ENCODE assay signal across 17 cellular contexts in genomic region chr15:78284758-78285157, GRCh38. TPM values are rescaled to one million over a fixed set of nuclear protein-coding genes. Genes with fewer than 3 reads are reported as not detected.
DNase-seq lines count a peak whose midpoint lies in the region; ATAC-seq and TF ChIP-seq lines count a peak whose summit lies in the region.
"Had no signal": no experiment of that assay in that cellular context is flagged by ENCODE, and none has a peak within 500 bp of the region (broad histone marks: within the 10 kb centered on the region; RNA-seq: fewer than 3 reads in every experiment).

No MANE protein-coding gene starts in this region.

- peak; percentile 8 for DNase-seq in NCI-H2227 (lab: John Stamatoyannopoulos, UW; ENCODE audit: unreplicated experiment)
- no peak for DNase-seq in NCI-H2227 treated with DMSO at 0.1 percent for 48 hours (lab: John Stamatoyannopoulos, UW)
- peak; percentile 23 for DNase-seq in HEK293T (ENCODE audit: extremely low spot score)
- DNase-seq in central memory CD8-positive, alpha-beta T cell (ENCODE audit: low spot score in 2 of 2) = no peak
- no peak for DNase-seq in progenitor cell of endocrine pancreas (ENCODE audit: low spot score, unreplicated experiment)
- DNase-seq in KG1 (lab: John Stamatoyannopoulos, UW) = no peak
- DNase-seq in T-helper 9 cell = no peak
- DNase-seq: Caco-2, dermis blood vessel endothelial cell, GF-D8, left ventricle myocardium superior, NCI-H1694 treated with DMSO at 0.1 percent for 48 hours, NCI-H524 treated with DMSO at 0.1 percent for 48 hours, tibial artery had no signal

- H3K4me1 Mint-ChIP-seq in central memory CD8-positive, alpha-beta T cell = peaks cover 8% of the 10 kb centered on the region
- no peaks in the 10 kb centered on the region for H3K4me1 Mint-ChIP-seq in progenitor cell of endocrine pancreas (ENCODE audit: low read depth)
- H3K4me1 Mint-ChIP-seq: stimulated activated memory B cell treated with anti-CD40 and anti-IgM and Interleukin-4, amounts not matched to agents 10 μg/mL and 1 μg/mL and 100 μg/mL, for 72 hours had no signal

- POLR2A ChIA-PET in HEK293T (lab: Yijun Ruan, JAX) = interaction anchor here (0.6 to 5.8 kb wide), 2 partner anchors 11 to 14 kb away, joined by 3 to 36 read pairs; partner anchors contain the start of gene SKIC8

- ATAC-seq in central memory CD8-positive, alpha-beta T cell (replicated peaks; ENCODE audit: extremely low read depth, poor library complexity, severe bottlenecking) = no peak
- ATAC-seq in GM21825 (IDR thresholded peaks at IDR 0.05; ENCODE audit: unreplicated experiment) = no peak
- ATAC-seq: A549; left ventricle myocardium superior; stimulated activated memory B cell treated with anti-CD40 and anti-IgM and Interleukin-4, amounts not matched to agents 10 μg/mL and 1 μg/mL and 100 μg/mL, for 72 hours had no signal

- H3K36me3 Mint-ChIP-seq in central memory CD8-positive, alpha-beta T cell (ENCODE audit: insufficient read depth) = peaks cover 40% of the 10 kb centered on the region
- peaks cover 7% of the 10 kb centered on the region for H3K36me3 Mint-ChIP-seq in progenitor cell of endocrine pancreas (ENCODE audit: insufficient read depth)

- no peak overlapping the region for H3K4me3 Mint-ChIP-seq in central memory CD8-positive, alpha-beta T cell
- H3K4me3 Mint-ChIP-seq in progenitor cell of endocrine pancreas (ENCODE audit: low read depth) = no peak overlapping the region
- H3K4me3 Mint-ChIP-seq: stimulated activated memory B cell treated with anti-CD40 and anti-IgM and Interleukin-4, amounts not matched to agents 10 μg/mL and 1 μg/mL and 100 μg/mL, for 72 hours had no signal

- H3K9me3 Mint-ChIP-seq in central memory CD8-positive, alpha-beta T cell = no peaks in the 10 kb centered on the region
- H3K9me3 Mint-ChIP-seq in progenitor cell of endocrine pancreas (ENCODE audit: low read depth) = no peaks in the 10 kb centered on the region
- H3K9me3 Mint-ChIP-seq: stimulated activated memory B cell treated with anti-CD40 and anti-IgM and Interleukin-4, amounts not matched to agents 10 μg/mL and 1 μg/mL and 100 μg/mL, for 72 hours had no signal

- peak; percentile 28 for TF ChIP-seq CTCF in progenitor cell of endocrine pancreas (IDR thresholded peaks at IDR 0.05; ENCODE audit: unreplicated experiment)

- H3K27me3 Mint-ChIP-seq in central memory CD8-positive, alpha-beta T cell = no peaks in the 10 kb centered on the region
- H3K27me3 Mint-ChIP-seq in progenitor cell of endocrine pancreas = no peaks in the 10 kb centered on the region
- H3K27me3 Mint-ChIP-seq: stimulated activated memory B cell treated with anti-CD40 and anti-IgM and Interleukin-4, amounts not matched to agents 10 μg/mL and 1 μg/mL and 100 μg/mL, for 72 hours had no signal

- CTCF ChIA-PET in HEK293T (lab: Yijun Ruan, JAX) = no interaction called here

- H3K27ac Mint-ChIP-seq in central memory CD8-positive, alpha-beta T cell (ENCODE audit: low read depth) = peak overlapping the region; percentile 16
- H3K27ac Mint-ChIP-seq in progenitor cell of endocrine pancreas = no peak overlapping the region
- H3K27ac Mint-ChIP-seq: stimulated activated memory B cell treated with anti-CD40 and anti-IgM and Interleukin-4, amounts not matched to agents 10 μg/mL and 1 μg/mL and 100 μg/mL, for 72 hours had no signal

TF ChIP-seq in HEK293T, 16 proteins besides CTCF, POLR2A, EP300 and RAD21:
- no peak for TF ChIP-seq ELF4 (IDR thresholded peaks at IDR 0.05)
- TF ChIP-seq HDGF (IDR thresholded peaks at IDR 0.05; ENCODE audit: borderline replicate concordance) = no peak
- TF ChIP-seq ARNT (IDR thresholded peaks at IDR 0.05) = no peak
- TF ChIP-seq SUZ12 (IDR thresholded peaks at IDR 0.05) = no peak
- TF ChIP-seq PKNOX1 (IDR thresholded peaks at IDR 0.05) = no peak
- TF ChIP-seq LEF1 (IDR thresholded peaks at IDR 0.05; ENCODE audit: borderline replicate concordance) = no peak
- TF ChIP-seq FOXK2 (IDR thresholded peaks at IDR 0.05) = no peak
- no peak for TF ChIP-seq BHLHE40 (IDR thresholded peaks at IDR 0.05; ENCODE audit: borderline replicate concordance)
- TF ChIP-seq FOXA1 (IDR thresholded peaks at IDR 0.05) = no peak
- TF ChIP-seq NFRKB (IDR thresholded peaks at IDR 0.05) = no peak
TF ChIP-seq in HEK293T: peak in this region for 0.

RNA-seq across cellular contexts. Expression of gene SKIC8, which starts 14.7 kb away (rescaled TPM):
- total RNA-seq in progenitor cell of endocrine pancreas = 46.1 and 51.4 TPM in 2 replicates

RNA-seq across cellular contexts. Expression of gene DNAJA4, which starts 20.4 kb away (rescaled TPM):
- 4.6 and 4.8 TPM in 2 replicates for total RNA-seq in progenitor cell of endocrine pancreas

RNA-seq across cellular contexts. Expression of gene ACSBG1, which starts 50.4 kb away (rescaled TPM):
- 0.18 TPM in 1 of 2 replicates, not detected in the other for total RNA-seq in progenitor cell of endocrine pancreas
- total RNA-seq: Caco-2, dermis blood vessel endothelial cell had no signal

RNA-seq across cellular contexts. Expression of gene CRABP1, which starts 55.4 kb away (rescaled TPM):
- 1.1 and 2.8 TPM in 2 replicates for total RNA-seq in progenitor cell of endocrine pancreas
- total RNA-seq: dermis blood vessel endothelial cell, left ventricle myocardium superior had no signal

Comparison
In these comparisons a context has a peak if more than half of its experiments do, and no peak if none do; other contexts are left out.
1. DNase-seq: peak in NCI-H2227 (single experiment) and HEK293T (single experiment); none in NCI-H2227 treated with DMSO at 0.1 percent for 48 hours (single experiment), central memory CD8-positive, alpha-beta T cell (0 of 2), progenitor cell of endocrine pancreas (single experiment), KG1 (single experiment) and T-helper 9 cell (single experiment).